Comparison of ENCODE assay signal across 1 cellular context in the genomic region with DNA sequence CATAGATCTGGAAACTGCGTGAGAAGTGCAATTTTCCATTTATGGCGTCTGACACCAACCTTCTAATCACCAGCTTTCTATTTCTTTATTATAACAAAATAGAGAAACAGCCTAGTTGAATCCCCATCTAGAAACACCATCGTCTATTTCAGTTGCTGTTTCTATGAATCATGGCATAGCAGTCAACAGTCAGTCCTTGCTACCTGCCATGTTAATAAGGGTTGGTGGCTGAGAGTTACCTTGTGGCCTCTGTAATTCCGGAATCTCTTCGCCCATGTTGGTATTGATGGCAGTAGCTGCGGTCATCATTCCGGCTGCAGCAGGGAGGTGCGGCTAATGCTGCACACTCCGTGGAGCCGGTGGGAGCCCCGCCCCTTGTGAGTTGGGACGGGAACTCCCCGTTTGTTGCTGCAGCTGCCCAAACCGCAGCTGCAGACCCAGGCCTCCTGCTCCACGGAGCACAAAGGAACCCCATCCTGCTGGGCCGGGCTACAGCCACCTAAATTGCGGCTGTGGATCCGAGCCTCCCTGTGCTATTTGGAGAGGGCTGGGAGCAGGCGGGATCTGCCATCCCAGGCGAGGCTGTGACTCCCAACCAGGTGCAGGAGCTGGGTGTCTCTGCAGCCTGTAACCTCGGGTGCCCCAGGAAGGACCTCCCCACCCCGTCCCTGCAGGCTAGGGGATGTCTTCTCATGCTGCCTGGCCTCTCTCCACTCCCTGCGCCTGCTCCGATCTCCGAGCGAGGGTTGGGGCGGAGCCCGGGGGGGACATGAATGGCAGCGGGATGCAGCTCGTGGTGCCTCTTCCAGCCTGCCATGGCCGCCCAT.
TF ChIP-seq lines count a peak whose summit lies in the region.

No MANE protein-coding gene starts in this region.

TF ChIP-seq in H1, 55 proteins besides CTCF, POLR2A, EP300 and RAD21:
- TF ChIP-seq MAFK (IDR thresholded peaks at IDR 0.05; ENCODE audit: low read depth, low read length) (no peak), HDAC2 (IDR thresholded peaks at IDR 0.05; ENCODE audit: borderline replicate concordance in 1 of 2, low read depth in 2 of 2, low read length in 2 of 2) (no peak), SP1 (IDR thresholded peaks at IDR 0.05; ENCODE audit: low read depth, low read length) (no peak), TEAD4 (IDR thresholded peaks at IDR 0.05; ENCODE audit: low read depth, low read length) (no peak), SIRT6 (IDR thresholded peaks at IDR 0.05; ENCODE audit: low read length) (no peak), POU5F1 (IDR thresholded peaks at IDR 0.05; ENCODE audit: low read depth, low read length) (no peak), HDAC6 (IDR thresholded peaks at IDR 0.05; ENCODE audit: low read depth, low read length) (no peak), CHD1 (IDR thresholded peaks at IDR 0.05; ENCODE audit: low read depth, low read length) (no peak), SAP30 (IDR thresholded peaks at IDR 0.05; ENCODE audit: insufficient read depth, insufficient replicate concordance, low read length) (no peak), EGR1 (IDR thresholded peaks at IDR 0.05; ENCODE audit: borderline replicate concordance, low read depth, low read length) (no peak)
- TF ChIP-seq, protein P1, sequence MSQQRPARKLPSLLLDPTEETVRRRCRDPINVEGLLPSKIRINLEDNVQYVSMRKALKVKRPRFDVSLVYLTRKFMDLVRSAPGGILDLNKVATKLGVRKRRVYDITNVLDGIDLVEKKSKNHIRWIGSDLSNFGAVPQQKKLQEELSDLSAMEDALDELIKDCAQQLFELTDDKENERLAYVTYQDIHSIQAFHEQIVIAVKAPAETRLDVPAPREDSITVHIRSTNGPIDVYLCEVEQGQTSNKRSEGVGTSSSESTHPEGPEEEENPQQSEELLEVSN (IDR thresholded peaks at IDR 0.05): no peak
